ENCODE assay signal across 9 cellular contexts in the genomic region with DNA sequence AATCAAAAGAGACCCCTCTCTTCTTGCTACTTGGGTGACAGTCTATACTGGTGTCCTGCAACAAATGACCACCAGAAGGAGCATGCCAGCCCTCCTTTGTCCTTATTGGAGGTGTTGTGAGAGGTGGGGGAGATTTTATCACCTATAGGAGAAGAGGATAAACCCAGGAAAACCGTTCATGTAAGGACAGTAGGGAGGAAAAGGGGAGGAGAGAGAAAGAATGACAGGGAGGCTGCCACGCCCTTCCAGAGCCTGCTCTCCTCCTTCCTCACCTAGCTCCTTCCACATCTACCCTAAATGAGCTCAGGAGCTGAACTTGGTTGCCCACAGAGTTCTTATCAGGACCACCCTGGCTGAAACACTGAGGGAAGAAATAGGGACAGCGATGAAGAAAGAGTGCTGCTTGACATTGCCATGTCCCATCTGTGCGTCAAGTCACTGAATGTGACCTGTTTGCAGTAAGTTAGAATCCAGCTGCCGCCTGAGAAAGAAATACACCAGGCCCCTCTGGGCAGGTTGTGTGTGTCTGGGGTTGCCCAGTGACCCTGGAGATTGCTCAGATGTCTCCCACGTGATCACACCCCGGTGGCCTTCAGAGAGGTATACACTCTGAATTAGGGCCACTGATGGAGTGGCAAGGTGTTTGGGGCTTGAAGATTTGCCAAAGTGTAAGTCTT. TPM values are rescaled to one million over a fixed set of nuclear protein-coding genes. Genes with fewer than 3 reads are reported as not detected.
DNase-seq lines count a peak whose midpoint lies in the region; ATAC-seq and TF ChIP-seq lines count a peak whose summit lies in the region.
"Had no signal": no experiment of that assay in that cellular context is flagged by ENCODE, and none has a peak within 500 bp of the region (broad histone marks: within the 10 kb centered on the region; RNA-seq: fewer than 3 reads in every experiment).

No MANE protein-coding gene starts in this region.

- peak overlapping the region; percentile 47 for H3K4me3 Mint-ChIP-seq in activated CD4-positive, alpha-beta T cell treated with anti-CD3 and anti-CD28 coated beads for 36 hours
- H3K4me3 Mint-ChIP-seq in activated T-helper 1 cell treated with anti-CD3 and anti-CD28 coated beads, Interleukin-12 subunit alpha, Interleukin-12 subunit beta, Interleukin-2, Interleukin-4 antibody, amounts not matched to agents 30 ng/mL and 10 ng/mL and 1 ng/mL, durations not matched to agents 14 hours and 24 hours and 36 hours: peak overlapping the region; percentile 76

- H3K4me1 Mint-ChIP-seq in activated CD4-positive, alpha-beta T cell treated with anti-CD3 and anti-CD28 coated beads for 36 hours: peaks cover 89% of the 10 kb centered on the region
- peaks cover 96% of the 10 kb centered on the region for H3K4me1 Mint-ChIP-seq in activated T-helper 1 cell treated with anti-CD3 and anti-CD28 coated beads, Interleukin-12 subunit alpha, Interleukin-12 subunit beta, Interleukin-2, Interleukin-4 antibody, amounts not matched to agents 30 ng/mL and 10 ng/mL and 1 ng/mL, durations not matched to agents 14 hours and 24 hours and 36 hours (ENCODE audit: low read depth)

- no peaks in the 10 kb centered on the region for H3F3A ChIP-seq in GM23248 (ENCODE audit: insufficient read depth)

- no peak for TF ChIP-seq CTCF in spleen (IDR thresholded peaks at IDR 0.05 in 8 of 11, conservative IDR thresholded peaks at IDR 0.05 in 3 of 11)

- in situ Hi-C loops in GM23248 (cut with MboI): loop anchor here (25.0 kb wide), 1 partner anchor 591 kb away; no protein-coding TSS in a partner anchor

- no peak overlapping the region for H3K9ac ChIP-seq in GM23248

- H3K36me3 ChIP-seq in spleen: no peaks in the 10 kb centered on the region
- no peaks in the 10 kb centered on the region for H3K36me3 ChIP-seq in GM23248 (ENCODE audit: low read depth)

- H3K27ac ChIP-seq in spleen: peak overlapping the region; percentile 74 to 93 (median 83)
- no peak overlapping the region for H3K27ac ChIP-seq in GM23248
- H3K27ac ChIP-seq: PC-9 had no signal

- no peaks in the 10 kb centered on the region for H3K36me3 Mint-ChIP-seq in activated CD4-positive, alpha-beta T cell treated with anti-CD3 and anti-CD28 coated beads for 36 hours (ENCODE audit: low read depth)
- peaks cover 3% of the 10 kb centered on the region for H3K36me3 Mint-ChIP-seq in activated T-helper 1 cell treated with anti-CD3 and anti-CD28 coated beads, Interleukin-12 subunit alpha, Interleukin-12 subunit beta, Interleukin-2, Interleukin-4 antibody, amounts not matched to agents 30 ng/mL and 10 ng/mL and 1 ng/mL, durations not matched to agents 14 hours and 24 hours and 36 hours (ENCODE audit: low read depth)

- CTCF ChIA-PET in activated CD4-positive, alpha-beta T cell treated with anti-CD3 and anti-CD28 coated beads for 36 hours (lab: Charles Lee): interaction anchor here (0.5 to 8.6 kb wide), 32 partner anchors 8 to 470 kb away, joined by 3 to 128 read pairs (median 3); no protein-coding TSS in a partner anchor

- H4K20me1 ChIP-seq in GM23248 (ENCODE audit: insufficient read depth): no peaks in the 10 kb centered on the region

- TF ChIP-seq POLR2A in spleen (IDR thresholded peaks at IDR 0.05): no peak

- no peaks in the 10 kb centered on the region for H3K9me3 Mint-ChIP-seq in activated CD4-positive, alpha-beta T cell treated with anti-CD3 and anti-CD28 coated beads for 36 hours (ENCODE audit: low read depth)
- H3K9me3 Mint-ChIP-seq in activated T-helper 1 cell treated with anti-CD3 and anti-CD28 coated beads, Interleukin-12 subunit alpha, Interleukin-12 subunit beta, Interleukin-2, Interleukin-4 antibody, amounts not matched to agents 30 ng/mL and 10 ng/mL and 1 ng/mL, durations not matched to agents 14 hours and 24 hours and 36 hours: no peaks in the 10 kb centered on the region

- H3K27me3 ChIP-seq in spleen (replicated peaks in 1 of 7) (no peaks in the 10 kb centered on the region), GM23248 (replicated peaks; ENCODE audit: insufficient read depth) (no peaks in the 10 kb centered on the region)

- no peaks in the 10 kb centered on the region for H3K79me2 ChIP-seq in GM23248 (ENCODE audit: insufficient read depth)

- no peaks in the 10 kb centered on the region for H3K9me2 ChIP-seq in GM23248 (ENCODE audit: insufficient read depth)

- H3K9me3 ChIP-seq in spleen (no peaks in the 10 kb centered on the region), GM23248 (ENCODE audit: low read depth) (no peaks in the 10 kb centered on the region)

- H3K27me3 Mint-ChIP-seq in activated CD4-positive, alpha-beta T cell treated with anti-CD3 and anti-CD28 coated beads for 36 hours: no peaks in the 10 kb centered on the region
- no peaks in the 10 kb centered on the region for H3K27me3 Mint-ChIP-seq in activated T-helper 1 cell treated with anti-CD3 and anti-CD28 coated beads, Interleukin-12 subunit alpha, Interleukin-12 subunit beta, Interleukin-2, Interleukin-4 antibody, amounts not matched to agents 30 ng/mL and 10 ng/mL and 1 ng/mL, durations not matched to agents 14 hours and 24 hours and 36 hours (ENCODE audit: insufficient read depth)

- intact Hi-C loops in activated CD4-positive, alpha-beta T cell treated with anti-CD3 and anti-CD28 coated beads for 36 hours (cut with DNase I, micrococcal nuclease): loop anchor here in 1 of 2 experiments (2.0 kb wide), 1 partner anchor 395 kb away; no protein-coding TSS in a partner anchor
- intact Hi-C loops in activated T-helper 1 cell treated with anti-CD3 and anti-CD28 coated beads, Interleukin-12 subunit alpha, Interleukin-12 subunit beta, Interleukin-2, Interleukin-4 antibody, amounts not matched to agents 30 ng/mL and 10 ng/mL and 1 ng/mL, durations not matched to agents 14 hours and 24 hours and 36 hours (cut with micrococcal nuclease): loop anchor here (1.0 to 2.0 kb wide), 7 partner anchors 48 to 396 kb away; no protein-coding TSS in a partner anchor
- intact Hi-C loops in spleen (cut with DNase I; ENCODE audit: low total_unique reads): loop anchor here (10.0 kb wide), 2 partner anchors 73 to 113 kb away; no protein-coding TSS in a partner anchor

- H3K4me1 ChIP-seq in spleen (peaks cover 53 to 100% (median 92%) of the 10 kb centered on the region in 6 donors), GM23248 (ENCODE audit: insufficient read depth) (peaks cover 16% of the 10 kb centered on the region; the same call in 1 of the 2 replicates)

- H3K4me3 ChIP-seq in spleen (peak overlapping the region in 1 of 8 donors; percentile 24), GM23248 (no peak overlapping the region)
- H3K4me3 ChIP-seq: PC-9 had no signal

- peak; percentile 69 for DNase-seq in activated CD4-positive, alpha-beta T cell treated with anti-CD3 and anti-CD28 coated beads for 36 hours
- no peak for DNase-seq in activated CD4-positive, alpha-beta T cell treated with anti-CD3 and anti-CD28 coated beads, Interleukin-2, amount 50 U/mL, for 1 hour
- DNase-seq in activated T-helper 1 cell treated with anti-CD3 and anti-CD28 coated beads, Interleukin-12 subunit alpha, Interleukin-12 subunit beta, Interleukin-2, Interleukin-4 antibody, amounts not matched to agents 30 ng/mL and 10 ng/mL and 1 ng/mL, durations not matched to agents 14 hours and 24 hours and 36 hours (ENCODE audit: low spot score): no peak
- DNase-seq in spleen (no peak), SW 1271 (lab: John Stamatoyannopoulos, UW) (no peak), GM23248 (no peak)
- DNase-seq: PC-9 had no signal

- POLR2A ChIA-PET in activated CD4-positive, alpha-beta T cell treated with anti-CD3 and anti-CD28 coated beads for 36 hours (lab: Charles Lee): interaction anchor here (0.6 to 2.0 kb wide), 8 partner anchors 48 to 337 kb away, joined by 3 to 10 read pairs (median 4); no protein-coding TSS in a partner anchor

- no peak overlapping the region for H2AFZ ChIP-seq in GM23248
- H2AFZ ChIP-seq: PC-9 had no signal

- ATAC-seq in activated CD4-positive, alpha-beta T cell treated with anti-CD3 and anti-CD28 coated beads for 36 hours: peak; percentile 42
- ATAC-seq in HG02798 (IDR thresholded peaks at IDR 0.05; ENCODE audit: poor library complexity, unreplicated experiment) (peak; percentile 55), HG03442 (IDR thresholded peaks at IDR 0.05; ENCODE audit: unreplicated experiment) (no peak)

- WGBS in spleen, 5 donors: 63 to 83% (median 72%) methylated on average over 7 of the region's 7 CpGs
- WGBS in GM23248 (ENCODE audit: low coverage in 1 of 2, low lambda C conversion rate in 2 of 2, missing lambda C conversion rate in 2 of 2), 2 experiments: 93 to 97% methylated on average over 7 of the region's 7 CpGs

- H3K4me2 ChIP-seq in GM23248 (ENCODE audit: unreplicated experiment): no peak overlapping the region
- H3K4me2 ChIP-seq: PC-9 had no signal

- peak overlapping the region; percentile 88 for H3K27ac Mint-ChIP-seq in activated CD4-positive, alpha-beta T cell treated with anti-CD3 and anti-CD28 coated beads for 36 hours
- H3K27ac Mint-ChIP-seq in activated T-helper 1 cell treated with anti-CD3 and anti-CD28 coated beads, Interleukin-12 subunit alpha, Interleukin-12 subunit beta, Interleukin-2, Interleukin-4 antibody, amounts not matched to agents 30 ng/mL and 10 ng/mL and 1 ng/mL, durations not matched to agents 14 hours and 24 hours and 36 hours: peak overlapping the region; percentile 96

RNA-seq across cellular contexts. Expression of a gene that starts 40.4 kb away (rescaled TPM):
- 100 to 1,000 TPM; 410 to 449 TPM for total RNA-seq in activated CD4-positive, alpha-beta T cell treated with anti-CD3 and anti-CD28 coated beads for 36 hours
- 609 and 619 TPM in 2 replicates for total RNA-seq in activated T-helper 1 cell treated with anti-CD3 and anti-CD28 coated beads, Interleukin-12 subunit alpha, Interleukin-12 subunit beta, Interleukin-2, Interleukin-4 antibody, amounts not matched to agents 30 ng/mL and 10 ng/mL and 1 ng/mL, durations not matched to agents 14 hours and 24 hours and 36 hours
- 100 to 1,000 TPM; 328 to 455 (median 371) TPM for total RNA-seq in spleen
- 10 to 100 TPM; 58.1 to 95.2 (median 90.3) TPM for polyA plus RNA-seq in spleen
- total RNA-seq in GM23248 (2014; rRNA removed; shearing (Covaris generic)): 58.6 and 61.0 TPM in 2 replicates
- 18.4 and 19.9 TPM in 2 replicates for polyA plus RNA-seq in GM23248 (2016; fragmentation: Nextera tagmentation; extraction: Ambion mirVana)
